17 cellular contexts compared by ENCODE assay signal in genomic region chr10:133421336-133422222, GRCh38. TPM values are rescaled to one million over a fixed set of nuclear protein-coding genes. Genes with fewer than 3 reads are reported as not detected.
DNase-seq lines count a peak whose midpoint lies in the region; ATAC-seq and TF ChIP-seq lines count a peak whose summit lies in the region.
"Had no signal": no experiment of that assay in that cellular context is flagged by ENCODE, and none has a peak within 500 bp of the region (broad histone marks: within the 10 kb centered on the region; RNA-seq: fewer than 3 reads in every experiment).

No MANE protein-coding gene starts in this region.

- DNase-seq in Panc1 (ENCODE audit: low read depth, low spot score) (no peak), germinal center (ENCODE audit: low spot score) (peak; percentile 3), posterior vena cava (ENCODE audit: low spot score) (peak; percentile 64), natural killer cell (no peak), OCI-M1 (lab: John Stamatoyannopoulos, UW) (no peak), omental fat pad (ENCODE audit: low spot score) (no peak)
- DNase-seq: activated B cell treated with CpG ODN at 0.5 μM for 24 hours; activated CD8-positive, alpha-beta T cell treated with anti-CD3 and anti-CD28 coated beads for 36 hours; activated T-cell treated with anti-CD3 and anti-CD28 coated beads, Interleukin-2, amount 50 U/mL, for 4 hours; Calu3; NCI-H1092; NCI-H2107; NCI-H510A treated with DMSO at 0.1 percent for 48 hours; stimulated activated naive CD8-positive, alpha-beta T cell treated with anti-CD3 and anti-CD28 coated beads, Interleukin-15, Interleukin-2, amounts not matched to agents 100 U/mL and 50 U/mL, for 24 hours had no signal

- ATAC-seq in Panc1 (0 out of 2 replicates have a peak, but pooled peaks have one; percentile 26), natural killer cell (no peak), omental fat pad (ENCODE audit: low FRiP score) (no peak)
- ATAC-seq: activated CD8-positive, alpha-beta T cell treated with anti-CD3 and anti-CD28 coated beads for 36 hours; activated T-cell treated with anti-CD3 and anti-CD28 coated beads, Interleukin-2, amount 50 U/mL, for 4 hours; stimulated activated naive CD8-positive, alpha-beta T cell treated with anti-CD3 and anti-CD28 coated beads, Interleukin-15, Interleukin-2, amounts not matched to agents 100 U/mL and 50 U/mL, for 24 hours had no signal

- no peaks in the 10 kb centered on the region for H3K27me3 ChIP-seq in Panc1 (ENCODE audit: control insufficient read depth, insufficient read depth, low read length)

- H3K4me3 Mint-ChIP-seq in natural killer cell, result no peak overlapping the region
- H3K4me3 Mint-ChIP-seq: activated B cell treated with CpG ODN at 0.5 μM for 24 hours; activated CD8-positive, alpha-beta T cell treated with anti-CD3 and anti-CD28 coated beads for 36 hours; activated T-cell treated with anti-CD3 and anti-CD28 coated beads, Interleukin-2, amount 50 U/mL, for 4 hours; T-helper 2 cell treated with Interferon-gamma antibody and Interleukin-4, amounts not matched to agents 5 μg/mL and 100 μg/mL, for 36 hours had no signal

- peaks cover 0 to 16% of the 10 kb centered on the region in 2 donors for H3K4me1 Mint-ChIP-seq in natural killer cell

- H3K9me3 Mint-ChIP-seq in natural killer cell, result no peaks in the 10 kb centered on the region
- H3K9me3 Mint-ChIP-seq: activated B cell treated with CpG ODN at 0.5 μM for 24 hours; activated CD8-positive, alpha-beta T cell treated with anti-CD3 and anti-CD28 coated beads for 36 hours; activated naive CD4-positive, alpha-beta T cell treated with anti-CD3 and anti-CD28 coated beads, Interleukin-2, amount 50 U/mL, for 72 hours; activated T-cell treated with anti-CD3 and anti-CD28 coated beads, Interleukin-2, amount 50 U/mL, for 4 hours; T-helper 2 cell treated with Interferon-gamma antibody and Interleukin-4, amounts not matched to agents 5 μg/mL and 100 μg/mL, for 36 hours had no signal

- in situ Hi-C loops in Panc1 (cut with HindIII; ENCODE audit: low pct_unique_long_range_greater_than_20kb, low sequenced_read_pairs), result no loop called here

- POLR2A ChIA-PET in Panc1 (lab: Charles Lee), result interaction anchor here (0.5 to 0.6 kb wide), 3 partner anchors 27 to 152 kb away, joined by 3 to 26 read pairs (median 5); no protein-coding TSS in a partner anchor

- no peak for TF ChIP-seq CTCF in Panc1 (IDR thresholded peaks at IDR 0.05)
- no peak for TF ChIP-seq CTCF in natural killer cell (IDR thresholded peaks at IDR 0.05)
- TF ChIP-seq CTCF in omental fat pad (IDR thresholded peaks at IDR 0.05), result no peak

- no peak overlapping the region for H3K4me3 ChIP-seq in Panc1 (ENCODE audit: low read depth in 2 of 2, low read length in 2 of 2)
- H3K4me3 ChIP-seq: tibial nerve had no signal

- intact Hi-C loops in Panc1 (cut with micrococcal nuclease; ENCODE audit: unreplicated experiment), result no loop called here
- intact Hi-C loops in posterior vena cava (cut with DNase I), result no loop called here
- intact Hi-C loops in natural killer cell (cut with micrococcal nuclease), result no loop called here

- no peak overlapping the region for H3K27ac Mint-ChIP-seq in natural killer cell
- H3K27ac Mint-ChIP-seq: activated B cell treated with CpG ODN at 0.5 μM for 24 hours; activated CD8-positive, alpha-beta T cell treated with anti-CD3 and anti-CD28 coated beads for 36 hours; T-helper 2 cell treated with Interferon-gamma antibody and Interleukin-4, amounts not matched to agents 5 μg/mL and 100 μg/mL, for 36 hours had no signal

- H3K4me1 ChIP-seq in Panc1 (ENCODE audit: control insufficient read depth, insufficient read depth, low read length), result peaks cover 21% of the 10 kb centered on the region

- no peaks in the 10 kb centered on the region for H3K9me3 ChIP-seq in Panc1 (ENCODE audit: control insufficient read depth, insufficient read depth, low read depth, low read length)
- H3K9me3 ChIP-seq: tibial nerve had no signal

- H3K36me3 Mint-ChIP-seq in natural killer cell, result no peaks in the 10 kb centered on the region

- CTCF ChIA-PET in Panc1 (lab: Charles Lee), result no interaction called here

- H3K27ac ChIP-seq in Panc1 (ENCODE audit: low read length), result no peak overlapping the region
- H3K27ac ChIP-seq: tibial nerve had no signal

- no TSS peak for BruUV-seq in Panc1 (replicated peaks; lab: Mats Ljungman, UMichigan)

- no peaks in the 10 kb centered on the region for H3K36me3 ChIP-seq in Panc1 (ENCODE audit: control insufficient read depth, insufficient read depth, low read length)

- H3K27me3 Mint-ChIP-seq in natural killer cell (ENCODE audit: low read depth in 2 of 2), result no peaks in the 10 kb centered on the region
- H3K27me3 Mint-ChIP-seq: activated B cell treated with CpG ODN at 0.5 μM for 24 hours; activated CD8-positive, alpha-beta T cell treated with anti-CD3 and anti-CD28 coated beads for 36 hours had no signal

RNA-seq across cellular contexts. Expression of gene SPRN, which starts 2.8 kb away (rescaled TPM):
- total RNA-seq in Panc1 (2021; ENCODE audit: unreplicated experiment) (0.64 TPM), posterior vena cava (under 1 TPM; 0.14 to 0.19 TPM), natural killer cell (not detected), omental fat pad (not detected)
- polyA plus RNA-seq in Panc1 (2012; ENCODE audit: insufficient read length), result 7.3 TPM
- total RNA-seq: activated B cell treated with CpG ODN at 0.5 μM for 24 hours; activated CD8-positive, alpha-beta T cell treated with anti-CD3 and anti-CD28 coated beads for 36 hours; activated naive CD4-positive, alpha-beta T cell treated with anti-CD3 and anti-CD28 coated beads, Interleukin-2, amount 50 U/mL, for 72 hours; activated T-cell treated with anti-CD3 and anti-CD28 coated beads, Interleukin-2, amount 50 U/mL, for 4 hours; Calu3; tibial nerve had no signal

RNA-seq across cellular contexts. Expression of gene MTG1, which starts 27.6 kb away (rescaled TPM):
- total RNA-seq in Panc1 (2021; ENCODE audit: unreplicated experiment), result 96.4 TPM
- polyA plus RNA-seq in Panc1 (2012; ENCODE audit: insufficient read length), result 98.2 TPM
- 10 to 100 TPM; 24.5 to 25.6 TPM for total RNA-seq in posterior vena cava
- 10 to 100 TPM; 64.3 to 76.3 (median 67.1) TPM for total RNA-seq in natural killer cell
- total RNA-seq in omental fat pad, result 10 to 100 TPM; 14.6 to 30.9 (median 21.3) TPM

RNA-seq across cellular contexts. Expression of gene SCART1, which starts 32.2 kb away (rescaled TPM):
- total RNA-seq in Panc1 (2021; ENCODE audit: unreplicated experiment) (0.57 TPM), posterior vena cava (1 to 10 TPM; 2.9 to 3.4 TPM), natural killer cell (10 to 100 TPM in 1 of 3 donors, 1 to 10 TPM in 2; 8.6 to 13.8 (median 9.9) TPM), omental fat pad (1 to 10 TPM; 1.3 to 5.2 (median 2.0) TPM)
- polyA plus RNA-seq in Panc1 (2012; ENCODE audit: insufficient read length), result 0.96 TPM

RNA-seq across cellular contexts. Expression of gene PAOX, which starts 42.5 kb away (rescaled TPM):
- total RNA-seq in Panc1 (2021; ENCODE audit: unreplicated experiment), result 9.3 TPM
- 11.0 TPM for polyA plus RNA-seq in Panc1 (2012; ENCODE audit: insufficient read length)
- 1 to 10 TPM; 2.8 to 3.5 TPM for total RNA-seq in posterior vena cava
- total RNA-seq in natural killer cell, result 1 to 10 TPM; 4.2 to 5.8 (median 5.5) TPM
- total RNA-seq in omental fat pad, result 1 to 10 TPM; 3.8 to 7.7 (median 6.1) TPM

RNA-seq across cellular contexts. Expression of gene ECHS1, which starts 48.4 kb away (rescaled TPM):
- total RNA-seq in Panc1 (2021; ENCODE audit: unreplicated experiment) (165 TPM), posterior vena cava (10 to 100 TPM; 38.8 to 47.3 TPM), natural killer cell (10 to 100 TPM; 17.7 to 21.3 (median 19.9) TPM), omental fat pad (100 to 1,000 TPM in 3 of 4 donors, 10 to 100 TPM in 1; 96.0 to 197 (median 138) TPM)
- polyA plus RNA-seq in Panc1 (2012; ENCODE audit: insufficient read length), result 226 TPM

Comparison
In these comparisons a context has a peak if more than half of its experiments do, and no peak if none do; other contexts are left out.
1. DNase-seq: peak in germinal center (single experiment) and posterior vena cava (single experiment); none in Panc1 (single experiment), natural killer cell (single experiment), OCI-M1 (single experiment) and omental fat pad (single experiment).